ENCODE assay signal across 24 cellular contexts in the genomic region with DNA sequence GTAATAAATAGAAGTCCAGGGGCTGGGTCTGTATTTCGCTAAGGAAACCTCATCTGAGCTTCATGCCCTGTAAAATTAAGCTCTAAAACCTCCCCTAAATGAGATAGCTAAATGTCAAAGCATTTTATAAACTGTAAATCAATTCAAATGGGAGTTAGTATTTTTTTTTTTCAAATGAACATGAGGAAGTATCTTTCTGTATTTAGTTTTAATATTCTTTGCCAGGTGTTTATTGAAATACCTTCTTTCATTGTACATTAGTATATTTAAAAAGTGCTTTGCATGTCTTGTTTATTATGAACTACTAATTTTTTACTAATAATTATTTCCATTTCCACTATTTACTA.
"Had no signal": no experiment of that assay in that cellular context is flagged by ENCODE, and none has a peak within 500 bp of the region (broad histone marks: within the 10 kb centered on the region; RNA-seq: fewer than 3 reads in every experiment).

No MANE protein-coding gene starts in this region.

- H3K4me1 Mint-ChIP-seq: activated CD4-positive, alpha-beta memory T cell treated with anti-CD3 and anti-CD28 coated beads, Interleukin-2, amount 10 ng/mL, durations not matched to agents 7 days and 5 days; activated CD4-positive, alpha-beta T cell treated with anti-CD3 and anti-CD28 coated beads for 36 hours; activated T-helper 17 cell treated with anti-CD3 and anti-CD28 coated beads, Interleukin-2, amount 50 U/mL, for 72 hours had no signal

- H3K9me3 Mint-ChIP-seq: activated CD4-positive, alpha-beta memory T cell treated with anti-CD3 and anti-CD28 coated beads, Interleukin-2, amount 10 ng/mL, durations not matched to agents 7 days and 5 days; activated naive CD4-positive, alpha-beta T cell treated with anti-CD3 and anti-CD28 coated beads for 36 hours; activated T-helper 17 cell treated with anti-CD3 and anti-CD28 coated beads, Interleukin-2, amount 50 U/mL, for 72 hours; T-helper 2 cell treated with Interferon-gamma antibody and Interleukin-4, amounts not matched to agents 5 μg/mL and 100 μg/mL, for 36 hours had no signal

- H3K27ac Mint-ChIP-seq: activated CD4-positive, alpha-beta memory T cell treated with anti-CD3 and anti-CD28 coated beads, Interleukin-2, amount 10 ng/mL, durations not matched to agents 7 days and 5 days; activated CD4-positive, alpha-beta T cell treated with anti-CD3 and anti-CD28 coated beads for 36 hours; activated naive CD4-positive, alpha-beta T cell treated with anti-CD3 and anti-CD28 coated beads for 36 hours; activated naive CD8-positive, alpha-beta T cell; activated T-helper 17 cell treated with anti-CD3 and anti-CD28 coated beads, Interleukin-2, amount 50 U/mL, for 72 hours; T-helper 2 cell treated with Interferon-gamma antibody and Interleukin-4, amounts not matched to agents 5 μg/mL and 100 μg/mL, for 36 hours had no signal

- H3K9me3 ChIP-seq: Peyer's patch, SJSA1 had no signal

- H3K27me3 Mint-ChIP-seq: activated CD4-positive, alpha-beta memory T cell treated with anti-CD3 and anti-CD28 coated beads, Interleukin-2, amount 10 ng/mL, durations not matched to agents 7 days and 5 days; activated CD4-positive, alpha-beta T cell treated with anti-CD3 and anti-CD28 coated beads for 36 hours; activated naive CD8-positive, alpha-beta T cell; activated T-helper 17 cell treated with anti-CD3 and anti-CD28 coated beads, Interleukin-2, amount 50 U/mL, for 72 hours had no signal

- ATAC-seq: activated CD4-positive, alpha-beta T cell treated with anti-CD3 and anti-CD28 coated beads for 36 hours; activated T-helper 17 cell treated with anti-CD3 and anti-CD28 coated beads, Interleukin-2, amount 50 U/mL, for 72 hours; SK-N-SH treated with all-trans-retinoic acid at 6 μM for 48 hours had no signal

- H3K36me3 ChIP-seq: WERI-Rb-1 had no signal

- H3K4me3 ChIP-seq: Peyer's patch, SJSA1 had no signal

- H3K27me3 ChIP-seq: Peyer's patch, SJSA1 had no signal

- H3K4me3 Mint-ChIP-seq: activated CD4-positive, alpha-beta memory T cell treated with anti-CD3 and anti-CD28 coated beads, Interleukin-2, amount 10 ng/mL, durations not matched to agents 7 days and 5 days; activated CD4-positive, alpha-beta T cell treated with anti-CD3 and anti-CD28 coated beads for 36 hours; activated naive CD4-positive, alpha-beta T cell treated with anti-CD3 and anti-CD28 coated beads for 36 hours; activated naive CD8-positive, alpha-beta T cell; activated T-helper 17 cell treated with anti-CD3 and anti-CD28 coated beads, Interleukin-2, amount 50 U/mL, for 72 hours; T-helper 2 cell treated with Interferon-gamma antibody and Interleukin-4, amounts not matched to agents 5 μg/mL and 100 μg/mL, for 36 hours had no signal

- H3K27ac ChIP-seq: Peyer's patch, RWPE1, SJSA1, WERI-Rb-1 had no signal

- H3K4me1 ChIP-seq: Peyer's patch, SJSA1 had no signal

- DNase-seq: activated CD4-positive, alpha-beta memory T cell treated with anti-CD3 and anti-CD28 coated beads, Interleukin-2, amount 10 ng/mL, durations not matched to agents 7 days and 5 days; activated CD4-positive, alpha-beta T cell treated with anti-CD3 and anti-CD28 coated beads for 36 hours; activated CD4-positive, alpha-beta T cell treated with anti-CD3 and anti-CD28 coated beads, Interleukin-2, amount 50 U/mL, for 1 hour; activated gamma-delta T cell; activated naive CD4-positive, alpha-beta T cell treated with anti-CD3 and anti-CD28 coated beads for 36 hours; activated T-cell treated with anti-CD3 and anti-CD28 coated beads for 4 hours; activated T-cell treated with anti-CD3 and anti-CD28 coated beads, Interleukin-2, amount 50 U/mL, for 48 hours; cerebellar nuclear complex; NCI-H1092; NCI-H1417; NCI-H1694; NCI-H2029 treated with DMSO at 0.1 percent for 48 hours; NCI-H510A treated with DMSO at 0.1 percent for 48 hours; NCI-H69; Peyer's patch; SHP77; SW 1271; WERI-Rb-1 had no signal
